24 cellular contexts compared by ENCODE assay signal in genomic region chrX:109199726-109200125, GRCh38.
DNase-seq lines count a peak whose midpoint lies in the region; ATAC-seq, FAIRE-seq and TF ChIP-seq lines count a peak whose summit lies in the region.
"Had no signal": no experiment of that assay in that cellular context is flagged by ENCODE, and none has a peak within 500 bp of the region (broad histone marks: within the 10 kb centered on the region; RNA-seq: fewer than 3 reads in every experiment).

No MANE protein-coding gene starts in this region.

- no peaks in the 10 kb centered on the region for H3K4me1 ChIP-seq in mesenchymal stem cell (ENCODE audit: control insufficient read depth, insufficient read depth, low read depth, low read length)
- H3K4me1 ChIP-seq: transverse colon had no signal

- H3K9me3 ChIP-seq in mesenchymal stem cell (ENCODE audit: control insufficient read depth, low read length) = peaks cover 12% of the 10 kb centered on the region
- H3K9me3 ChIP-seq: ovary, transverse colon had no signal

- H3K36me3 ChIP-seq in mesenchymal stem cell (ENCODE audit: control insufficient read depth in 1 of 2, insufficient read depth in 2 of 2, low read depth in 1 of 2, low read length in 2 of 2) = no peaks in the 10 kb centered on the region
- H3K36me3 ChIP-seq: ovary, transverse colon had no signal

- H3K27me3 ChIP-seq in mesenchymal stem cell (ENCODE audit: control insufficient read depth in 1 of 2, insufficient read depth in 1 of 2, low read length in 2 of 2) = no peaks in the 10 kb centered on the region
- H3K27me3 ChIP-seq: ovary, transverse colon had no signal

- peak; percentile 82 for FAIRE-seq in endometrium (lab: Jason Lieb, UNC)
- FAIRE-seq: RCC 7860 had no signal

- no peak overlapping the region for H2AFZ ChIP-seq in mesenchymal stem cell (ENCODE audit: low read depth, low read length)

- no peak overlapping the region for H3K18ac ChIP-seq in mesenchymal stem cell (ENCODE audit: low read depth in 1 of 2, low read length in 2 of 2)

- POLR2A ChIA-PET in RWPE1 (lab: Yijun Ruan, JAX; ENCODE audit: low non-redundant PET) = no interaction called here

- H4K8ac ChIP-seq in mesenchymal stem cell (ENCODE audit: low read length) = no peak overlapping the region

- H2BK120ac ChIP-seq in mesenchymal stem cell (ENCODE audit: low read depth, low read length) = no peak overlapping the region

- no peak overlapping the region for H3K23ac ChIP-seq in mesenchymal stem cell (ENCODE audit: low read length in 2 of 2)

- TF ChIP-seq CTCF in AG10803 (conservative IDR thresholded peaks at IDR 0.05; ENCODE audit: low read length) (no peak), RWPE1 (conservative IDR thresholded peaks at IDR 0.05; ENCODE audit: low read depth) (no peak)

- no peak overlapping the region for H4K91ac ChIP-seq in mesenchymal stem cell (ENCODE audit: low read length)

- H2BK12ac ChIP-seq in mesenchymal stem cell (ENCODE audit: low read length in 2 of 2) = no peak overlapping the region

- H3K4ac ChIP-seq in mesenchymal stem cell (ENCODE audit: low read depth in 1 of 2, low read length in 2 of 2) = no peak overlapping the region

- no peak overlapping the region for H2BK5ac ChIP-seq in mesenchymal stem cell (ENCODE audit: low read depth, low read length, poor library complexity, severe bottlenecking)

- H3K27ac ChIP-seq in RWPE1 (no peak overlapping the region), mesenchymal stem cell (ENCODE audit: low read length, poor library complexity, severe bottlenecking) (no peak overlapping the region)
- H3K27ac ChIP-seq: C4-2B, epithelial cell of prostate, ovary, SK-N-MC, transverse colon had no signal

- H3K4me2 ChIP-seq in mesenchymal stem cell (ENCODE audit: low read length, poor library complexity, severe bottlenecking) = no peak overlapping the region

- peak overlapping the region; percentile 19 for H3K9ac ChIP-seq in mesenchymal stem cell (ENCODE audit: low read length)

- H2AK5ac ChIP-seq in mesenchymal stem cell (ENCODE audit: low read length, severe bottlenecking) = no peak overlapping the region

- CTCF ChIA-PET in RWPE1 (lab: Yijun Ruan, JAX) = interaction anchor here (0.8 kb wide), 1 partner anchor 185 kb away, joined by 5 read pairs; no protein-coding TSS in a partner anchor

- no CpG with 5 or more reads among the region's 2 CpGs for WGBS in mesenchymal stem cell

- ATAC-seq in HG03571 (IDR thresholded peaks at IDR 0.05; ENCODE audit: unreplicated experiment) = no peak
- ATAC-seq: activated naive CD8-positive, alpha-beta T cell treated with anti-CD3 and anti-CD28 coated beads, Interleukin-2, amount 50 U/mL, for 24 hours; left cardiac atrium had no signal

- H3K4me3 ChIP-seq in AG10803 (ENCODE audit: low read length) = no peak overlapping the region
- no peak overlapping the region for H3K4me3 ChIP-seq in mesenchymal stem cell (ENCODE audit: insufficient read depth in 1 of 2, low read depth in 1 of 2, low read length in 2 of 2)
- H3K4me3 ChIP-seq: ovary, SK-N-MC, transverse colon had no signal

- DNase-seq in AG10803 (ENCODE audit: low read depth) = peak; percentile 7
- DNase-seq in RWPE1 (ENCODE audit: low spot score) = peak; percentile 4
- DNase-seq in mesenchymal stem cell = no peak
- DNase-seq in SKM-1 (lab: John Stamatoyannopoulos, UW; ENCODE audit: unreplicated experiment) = no peak
- DNase-seq in stimulated activated naive CD4-positive, alpha-beta T cell (lab: John Stamatoyannopoulos, UW) = no peak
- no peak for DNase-seq in NCI-H1417 treated with DMSO at 0.1 percent for 48 hours (lab: John Stamatoyannopoulos, UW)
- DNase-seq: activated naive CD8-positive, alpha-beta T cell treated with anti-CD3 and anti-CD28 coated beads, Interleukin-2, amount 50 U/mL, for 24 hours; caudate nucleus; glutamatergic neuron; Karpas-422; left cardiac atrium; NCI-H1092; NCI-H2081; NCI-H446 treated with DMSO at 0.1 percent for 48 hours; NK-92 treated with Interleukin-12 subunit alpha and Interleukin-12 subunit beta, amount 100 ng/mL, for 24 hours; ovary; stimulated activated CD4-positive, alpha-beta T cell treated with anti-CD3 and anti-CD28 coated beads, Interleukin-4, amount 100 ng/mL, for 24 hours; transverse colon had no signal

- no peak overlapping the region for H3K14ac ChIP-seq in mesenchymal stem cell (ENCODE audit: low read length in 2 of 2)

- H3K79me1 ChIP-seq in mesenchymal stem cell (replicated peaks; ENCODE audit: low read length, poor library complexity, severe bottlenecking) = no peaks in the 10 kb centered on the region

- no peak overlapping the region for H2BK15ac ChIP-seq in mesenchymal stem cell (ENCODE audit: low read depth, poor library complexity, severe bottlenecking)

Comparison
In these comparisons a context has a peak if more than half of its experiments do, and no peak if none do; other contexts are left out.
1. DNase-seq: peak in AG10803 (single experiment) and RWPE1 (single experiment); none in mesenchymal stem cell (single experiment), SKM-1 (single experiment), stimulated activated naive CD4-positive, alpha-beta T cell (0 of 6) and NCI-H1417 treated with DMSO at 0.1 percent for 48 hours (single experiment).